ENCODE assay signal across 26 cellular contexts in the genomic region with DNA sequence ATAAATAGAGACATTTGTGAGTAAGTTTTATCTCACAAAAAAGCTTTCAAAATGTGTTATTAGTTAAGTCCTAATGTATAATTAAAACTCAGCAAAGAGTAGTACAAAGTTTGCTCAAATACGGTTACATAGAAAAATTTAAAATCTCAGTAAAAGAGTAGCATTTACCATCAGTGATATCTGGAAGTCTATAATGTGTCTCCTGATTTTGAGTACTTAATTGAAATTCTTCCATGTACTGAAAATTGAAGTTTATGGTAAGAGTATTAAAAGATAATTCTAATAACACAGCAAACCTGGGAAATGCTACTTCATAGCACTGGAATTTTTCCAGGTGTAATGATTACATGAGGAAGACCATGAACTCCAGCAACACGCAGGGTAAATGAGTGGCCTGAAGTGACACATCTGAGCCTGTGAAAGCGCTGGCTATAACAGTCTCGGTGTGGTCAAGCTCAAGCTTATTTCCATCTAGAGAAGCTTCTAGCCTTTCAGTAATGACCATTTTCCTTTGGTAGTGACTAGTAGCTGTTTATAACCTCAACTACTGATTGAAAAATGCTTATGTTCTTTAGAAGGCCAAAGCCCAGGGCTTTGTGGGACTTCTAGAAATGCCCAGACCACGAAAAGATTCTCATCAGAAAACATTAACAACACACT.
"Had no signal": no experiment of that assay in that cellular context is flagged by ENCODE, and none has a peak within 500 bp of the region (broad histone marks: within the 10 kb centered on the region; RNA-seq: fewer than 3 reads in every experiment).

No MANE protein-coding gene starts in this region.

- H3K27me3 Mint-ChIP-seq: activated CD4-positive, alpha-beta T cell treated with anti-CD3 and anti-CD28 coated beads for 36 hours; activated naive CD8-positive, alpha-beta T cell treated with anti-CD3 and anti-CD28 coated beads, Interleukin-2, amount 10 ng/mL, durations not matched to agents 7 days and 5 days; activated T-helper 17 cell treated with anti-CD3 and anti-CD28 coated beads, Interleukin-2, amount 50 U/mL, for 72 hours; T-helper 17 cell had no signal

- H3K27ac ChIP-seq: dorsolateral prefrontal cortex, neural progenitor cell, psoas muscle, stomach, vagina, WERI-Rb-1 had no signal

- H3K4me3 ChIP-seq: dorsolateral prefrontal cortex, lung, neural progenitor cell, psoas muscle, stomach, vagina had no signal

- H3K4me1 Mint-ChIP-seq: activated CD4-positive, alpha-beta T cell treated with anti-CD3 and anti-CD28 coated beads for 36 hours; activated naive CD8-positive, alpha-beta T cell treated with anti-CD3 and anti-CD28 coated beads, Interleukin-2, amount 10 ng/mL, durations not matched to agents 7 days and 5 days; immature natural killer cell; neural progenitor cell; stimulated activated effector memory CD8-positive, alpha-beta T cell treated with anti-CD3 and anti-CD28 coated beads, Interleukin-12 subunit alpha, Interleukin-12 subunit beta, amount 100 ng/mL, for 72 hours had no signal

- H3K4me1 ChIP-seq: psoas muscle, vagina had no signal

- H3K27me3 ChIP-seq: dorsolateral prefrontal cortex, neural progenitor cell, stomach, vagina had no signal

- H3K27ac Mint-ChIP-seq: activated CD4-positive, alpha-beta T cell treated with anti-CD3 and anti-CD28 coated beads for 36 hours; activated naive CD8-positive, alpha-beta T cell treated with anti-CD3 and anti-CD28 coated beads, Interleukin-2, amount 10 ng/mL, durations not matched to agents 7 days and 5 days; activated T-helper 17 cell treated with anti-CD3 and anti-CD28 coated beads, Interleukin-2, amount 50 U/mL, for 72 hours; endodermal cell; immature natural killer cell; neural progenitor cell; stimulated activated effector memory CD8-positive, alpha-beta T cell treated with anti-CD3 and anti-CD28 coated beads, Interleukin-12 subunit alpha, Interleukin-12 subunit beta, amount 100 ng/mL, for 72 hours; T-helper 17 cell had no signal

- H2AFZ ChIP-seq: neural progenitor cell had no signal

- DNase-seq: activated CD4-positive, alpha-beta T cell treated with anti-CD3 and anti-CD28 coated beads for 36 hours; activated CD4-positive, alpha-beta T cell treated with anti-CD3 and anti-CD28 coated beads, Interleukin-2, amount 50 U/mL, for 48 hours; activated naive CD4-positive, alpha-beta T cell treated with Interleukin-2 at 50 U/mL for 16 hours; activated naive CD8-positive, alpha-beta T cell treated with anti-CD3 and anti-CD28 coated beads, Interleukin-2, amount 10 ng/mL, durations not matched to agents 7 days and 5 days; activated T-cell treated with anti-CD3 and anti-CD28 coated beads, Interleukin-2, amount 50 U/mL, for 1 hour; amygdala; caudate nucleus; dorsolateral prefrontal cortex; endodermal cell; head of caudate nucleus; immature natural killer cell; left cardiac atrium; midbrain; psoas muscle; stimulated activated CD4-positive, alpha-beta T cell treated with anti-CD3 and anti-CD28 coated beads, Interleukin-4, amount 100 ng/mL, for 24 hours; stomach; T-helper 17 cell; trophoblast cell; WERI-Rb-1 had no signal

- H3K4me3 Mint-ChIP-seq: activated CD4-positive, alpha-beta T cell treated with anti-CD3 and anti-CD28 coated beads for 36 hours; activated naive CD8-positive, alpha-beta T cell treated with anti-CD3 and anti-CD28 coated beads, Interleukin-2, amount 10 ng/mL, durations not matched to agents 7 days and 5 days; activated T-helper 17 cell treated with anti-CD3 and anti-CD28 coated beads, Interleukin-2, amount 50 U/mL, for 72 hours; endodermal cell; immature natural killer cell; neural progenitor cell; stimulated activated effector memory CD8-positive, alpha-beta T cell treated with anti-CD3 and anti-CD28 coated beads, Interleukin-12 subunit alpha, Interleukin-12 subunit beta, amount 100 ng/mL, for 72 hours; T-helper 17 cell had no signal

- H3K9ac ChIP-seq: neural progenitor cell had no signal

- H3K4me2 ChIP-seq: neural progenitor cell had no signal

- H3K9me3 ChIP-seq: psoas muscle, stomach, vagina had no signal

- H3K36me3 Mint-ChIP-seq: neural progenitor cell had no signal

- ATAC-seq: activated CD4-positive, alpha-beta T cell treated with anti-CD3 and anti-CD28 coated beads for 36 hours; activated T-helper 17 cell treated with anti-CD3 and anti-CD28 coated beads, Interleukin-2, amount 50 U/mL, for 72 hours; left cardiac atrium; psoas muscle; sciatic nerve; stimulated activated effector memory CD8-positive, alpha-beta T cell treated with anti-CD3 and anti-CD28 coated beads, Interleukin-12 subunit alpha, Interleukin-12 subunit beta, amount 100 ng/mL, for 72 hours; T-helper 17 cell had no signal

- H3K36me3 ChIP-seq: neural progenitor cell, vagina, WERI-Rb-1 had no signal

- H3K9me3 Mint-ChIP-seq: activated naive CD8-positive, alpha-beta T cell treated with anti-CD3 and anti-CD28 coated beads, Interleukin-2, amount 10 ng/mL, durations not matched to agents 7 days and 5 days; activated T-helper 17 cell treated with anti-CD3 and anti-CD28 coated beads, Interleukin-2, amount 50 U/mL, for 72 hours; endodermal cell; neural progenitor cell; stimulated activated effector memory CD8-positive, alpha-beta T cell treated with anti-CD3 and anti-CD28 coated beads, Interleukin-12 subunit alpha, Interleukin-12 subunit beta, amount 100 ng/mL, for 72 hours had no signal

- FAIRE-seq: frontal cortex had no signal
